In the genomic region with DNA sequence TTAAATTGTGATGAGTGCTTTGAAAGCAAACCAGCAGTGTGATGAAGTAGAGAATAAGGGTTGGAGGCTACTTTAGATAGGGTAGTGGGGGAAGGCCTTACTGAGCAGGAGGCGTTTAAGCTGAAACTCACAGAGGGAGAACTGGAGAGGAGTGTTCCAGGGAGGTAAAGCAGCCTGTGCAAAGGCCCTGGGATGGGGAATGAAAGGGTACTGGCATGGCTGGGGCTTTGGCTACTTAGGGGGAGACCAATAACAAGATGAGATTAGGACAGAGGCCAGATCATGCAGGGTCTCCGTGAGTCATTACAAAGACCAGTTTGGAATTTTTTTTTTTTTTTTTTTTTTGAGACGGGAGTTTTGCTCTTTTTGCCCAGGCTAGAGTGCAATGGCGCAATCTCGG, we compare ENCODE assay signal across 9 cellular contexts. TPM values are rescaled to one million over a fixed set of nuclear protein-coding genes. Genes with fewer than 3 reads are reported as not detected.
DNase-seq lines count a peak whose midpoint lies in the region; ATAC-seq, FAIRE-seq and TF ChIP-seq lines count a peak whose summit lies in the region.
"Had no signal": no experiment of that assay in that cellular context is flagged by ENCODE, and none has a peak within 500 bp of the region (broad histone marks: within the 10 kb centered on the region; RNA-seq: fewer than 3 reads in every experiment).

No MANE protein-coding gene starts in this region.

- no peaks in the 10 kb centered on the region for H3K9me3 Mint-ChIP-seq in activated CD8-positive, alpha-beta memory T cell treated with anti-CD3 and anti-CD28 coated beads, Interleukin-2, amount 10 ng/mL, durations not matched to agents 7 days and 5 days (ENCODE audit: low read depth)
- no peaks in the 10 kb centered on the region for H3K9me3 Mint-ChIP-seq in WTC11
- peaks cover 3% of the 10 kb centered on the region for H3K9me3 Mint-ChIP-seq in glutamatergic neuron (ENCODE audit: unreplicated experiment)
- H3K9me3 Mint-ChIP-seq in stimulated activated memory B cell treated with anti-CD40 and anti-IgM and Interleukin-4, amounts not matched to agents 10 μg/mL and 1 μg/mL and 100 μg/mL, for 72 hours: no peaks in the 10 kb centered on the region

- no peak for FAIRE-seq in H54 (lab: Jason Lieb, UNC)
- FAIRE-seq: D721Med had no signal

- H3K27ac Mint-ChIP-seq in activated CD8-positive, alpha-beta memory T cell treated with anti-CD3 and anti-CD28 coated beads, Interleukin-2, amount 10 ng/mL, durations not matched to agents 7 days and 5 days: peak overlapping the region; percentile 91
- H3K27ac Mint-ChIP-seq in WTC11: peak overlapping the region; percentile 71
- H3K27ac Mint-ChIP-seq in glutamatergic neuron (ENCODE audit: unreplicated experiment): no peak overlapping the region
- peak overlapping the region; percentile 86 for H3K27ac Mint-ChIP-seq in stimulated activated memory B cell treated with anti-CD40 and anti-IgM and Interleukin-4, amounts not matched to agents 10 μg/mL and 1 μg/mL and 100 μg/mL, for 72 hours

- peak overlapping the region; percentile 93 for H3K4me3 Mint-ChIP-seq in activated CD8-positive, alpha-beta memory T cell treated with anti-CD3 and anti-CD28 coated beads, Interleukin-2, amount 10 ng/mL, durations not matched to agents 7 days and 5 days
- H3K4me3 Mint-ChIP-seq in WTC11: peak overlapping the region; percentile 92
- H3K4me3 Mint-ChIP-seq in glutamatergic neuron (ENCODE audit: unreplicated experiment): peak overlapping the region; percentile 93
- peak overlapping the region; percentile 91 for H3K4me3 Mint-ChIP-seq in stimulated activated memory B cell treated with anti-CD40 and anti-IgM and Interleukin-4, amounts not matched to agents 10 μg/mL and 1 μg/mL and 100 μg/mL, for 72 hours

- POLR2A ChIA-PET in WTC11 (lab: Charles Lee): interaction anchor here (0.7 to 1.1 kb wide), 3 partner anchors 9 to 885 kb away, joined by 4 to 6 read pairs (median 5); no protein-coding TSS in a partner anchor

- ATAC-seq in activated CD8-positive, alpha-beta memory T cell treated with anti-CD3 and anti-CD28 coated beads, Interleukin-2, amount 10 ng/mL, durations not matched to agents 7 days and 5 days: no peak
- ATAC-seq in WTC11 (no peak), GM18511 (IDR thresholded peaks at IDR 0.05; ENCODE audit: unreplicated experiment) (no peak)
- ATAC-seq in stimulated activated memory B cell treated with anti-CD40 and anti-IgM and Interleukin-4, amounts not matched to agents 10 μg/mL and 1 μg/mL and 100 μg/mL, for 72 hours: no peak

- peaks cover 4% of the 10 kb centered on the region for H3K27me3 Mint-ChIP-seq in activated CD8-positive, alpha-beta memory T cell treated with anti-CD3 and anti-CD28 coated beads, Interleukin-2, amount 10 ng/mL, durations not matched to agents 7 days and 5 days
- H3K27me3 Mint-ChIP-seq in WTC11 (ENCODE audit: low read depth) (no peaks in the 10 kb centered on the region), glutamatergic neuron (ENCODE audit: unreplicated experiment) (peaks cover 9% of the 10 kb centered on the region)
- H3K27me3 Mint-ChIP-seq in stimulated activated memory B cell treated with anti-CD40 and anti-IgM and Interleukin-4, amounts not matched to agents 10 μg/mL and 1 μg/mL and 100 μg/mL, for 72 hours: peaks cover 17% of the 10 kb centered on the region

- TF ChIP-seq CTCF in WTC11 (IDR thresholded peaks at IDR 0.05) (no peak), glutamatergic neuron (IDR thresholded peaks at IDR 0.05; ENCODE audit: partially characterized antibody, unreplicated experiment) (no peak)

- DNase-seq in activated CD8-positive, alpha-beta memory T cell treated with anti-CD3 and anti-CD28 coated beads, Interleukin-2, amount 10 ng/mL, durations not matched to agents 7 days and 5 days: no peak
- no peak for DNase-seq in activated CD8-positive, alpha-beta memory T cell treated with anti-CD3 and anti-CD28 coated beads, Interleukin-2, amount 50 U/mL, for 48 hours
- DNase-seq in WTC11 (ENCODE audit: low spot score) (no peak), glutamatergic neuron (no peak), H54 (ENCODE audit: insufficient read length, low spot score) (no peak)
- no peak for DNase-seq in stimulated activated CD8-positive, alpha-beta memory T cell treated with anti-CD3 and anti-CD28 coated beads, Interleukin-4, amount 100 ng/mL, for 48 hours

- peaks cover 20% of the 10 kb centered on the region for H3K36me3 Mint-ChIP-seq in activated CD8-positive, alpha-beta memory T cell treated with anti-CD3 and anti-CD28 coated beads, Interleukin-2, amount 10 ng/mL, durations not matched to agents 7 days and 5 days
- H3K36me3 Mint-ChIP-seq in WTC11: peaks cover 13% of the 10 kb centered on the region
- H3K36me3 Mint-ChIP-seq in glutamatergic neuron (ENCODE audit: unreplicated experiment): no peaks in the 10 kb centered on the region
- peaks cover 32% of the 10 kb centered on the region for H3K36me3 Mint-ChIP-seq in stimulated activated memory B cell treated with anti-CD40 and anti-IgM and Interleukin-4, amounts not matched to agents 10 μg/mL and 1 μg/mL and 100 μg/mL, for 72 hours

- CTCF ChIA-PET in activated CD8-positive, alpha-beta memory T cell treated with anti-CD3 and anti-CD28 coated beads, Interleukin-2, amount 10 ng/mL, durations not matched to agents 7 days and 5 days (lab: Charles Lee): interaction anchor here (0.7 to 4.4 kb wide), 8 partner anchors 9 to 419 kb away, joined by 3 to 35 read pairs (median 11); no protein-coding TSS in a partner anchor
- CTCF ChIA-PET in WTC11 (lab: Charles Lee): interaction anchor here (0.6 to 2.9 kb wide), 7 partner anchors 25 to 655 kb away, joined by 3 to 35 read pairs (median 5); a partner anchor contains a TSS

- H3K4me1 Mint-ChIP-seq in activated CD8-positive, alpha-beta memory T cell treated with anti-CD3 and anti-CD28 coated beads, Interleukin-2, amount 10 ng/mL, durations not matched to agents 7 days and 5 days: peaks cover 57% of the 10 kb centered on the region
- H3K4me1 Mint-ChIP-seq in WTC11 (peaks cover 54% of the 10 kb centered on the region), glutamatergic neuron (ENCODE audit: low read depth, unreplicated experiment) (peaks cover 5% of the 10 kb centered on the region)
- H3K4me1 Mint-ChIP-seq in stimulated activated memory B cell treated with anti-CD40 and anti-IgM and Interleukin-4, amounts not matched to agents 10 μg/mL and 1 μg/mL and 100 μg/mL, for 72 hours: peaks cover 54% of the 10 kb centered on the region

- no peak for TF ChIP-seq POLR2A in H54 (IDR thresholded peaks at IDR 0.05; ENCODE audit: low read depth, low read length)

TF ChIP-seq in WTC11, 78 proteins besides CTCF, POLR2A, EP300 and RAD21:
- TF ChIP-seq GTF2I (CRISPR knock-in tag; conservative IDR thresholded peaks at IDR 0.05): 0 out of 2 replicates have a peak, but pooled peaks have one; percentile 10
- TF ChIP-seq, protein P1, sequence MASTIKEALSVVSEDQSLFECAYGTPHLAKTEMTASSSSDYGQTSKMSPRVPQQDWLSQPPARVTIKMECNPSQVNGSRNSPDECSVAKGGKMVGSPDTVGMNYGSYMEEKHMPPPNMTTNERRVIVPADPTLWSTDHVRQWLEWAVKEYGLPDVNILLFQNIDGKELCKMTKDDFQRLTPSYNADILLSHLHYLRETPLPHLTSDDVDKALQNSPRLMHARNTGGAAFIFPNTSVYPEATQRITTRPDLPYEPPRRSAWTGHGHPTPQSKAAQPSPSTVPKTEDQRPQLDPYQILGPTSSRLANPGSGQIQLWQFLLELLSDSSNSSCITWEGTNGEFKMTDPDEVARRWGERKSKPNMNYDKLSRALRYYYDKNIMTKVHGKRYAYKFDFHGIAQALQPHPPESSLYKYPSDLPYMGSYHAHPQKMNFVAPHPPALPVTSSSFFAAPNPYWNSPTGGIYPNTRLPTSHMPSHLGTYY (CRISPR knock-in tag; IDR thresholded peaks at IDR 0.05): no peak
- TF ChIP-seq, protein P2, sequence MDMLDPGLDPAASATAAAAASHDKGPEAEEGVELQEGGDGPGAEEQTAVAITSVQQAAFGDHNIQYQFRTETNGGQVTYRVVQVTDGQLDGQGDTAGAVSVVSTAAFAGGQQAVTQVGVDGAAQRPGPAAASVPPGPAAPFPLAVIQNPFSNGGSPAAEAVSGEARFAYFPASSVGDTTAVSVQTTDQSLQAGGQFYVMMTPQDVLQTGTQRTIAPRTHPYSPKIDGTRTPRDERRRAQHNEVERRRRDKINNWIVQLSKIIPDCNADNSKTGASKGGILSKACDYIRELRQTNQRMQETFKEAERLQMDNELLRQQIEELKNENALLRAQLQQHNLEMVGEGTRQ (CRISPR knock-in tag; IDR thresholded peaks at IDR 0.05): no peak

RNA-seq across cellular contexts. Expression of a gene that starts 1.1 kb away (rescaled TPM):
- total RNA-seq in activated CD8-positive, alpha-beta memory T cell treated with anti-CD3 and anti-CD28 coated beads, Interleukin-2, amount 10 ng/mL, durations not matched to agents 7 days and 5 days: 100 to 1,000 TPM in 1 of 2 experiments, 10 to 100 TPM in 1; 99.2 to 110 TPM
- total RNA-seq in WTC11 (2021): 98.9 to 107 TPM (median 103 TPM) in 3 replicates
- total RNA-seq in glutamatergic neuron (ENCODE audit: unreplicated experiment): 85.8 TPM

RNA-seq across cellular contexts. Expression of a gene that starts 51.1 kb away (rescaled TPM):
- total RNA-seq in activated CD8-positive, alpha-beta memory T cell treated with anti-CD3 and anti-CD28 coated beads, Interleukin-2, amount 10 ng/mL, durations not matched to agents 7 days and 5 days: not detected
- total RNA-seq in WTC11 (2021) (31.8 to 58.2 TPM (median 48.7 TPM) in 3 replicates), glutamatergic neuron (ENCODE audit: unreplicated experiment) (4.4 TPM)
